Comparison of ENCODE assay signal across 10 cellular contexts in the genomic region with DNA sequence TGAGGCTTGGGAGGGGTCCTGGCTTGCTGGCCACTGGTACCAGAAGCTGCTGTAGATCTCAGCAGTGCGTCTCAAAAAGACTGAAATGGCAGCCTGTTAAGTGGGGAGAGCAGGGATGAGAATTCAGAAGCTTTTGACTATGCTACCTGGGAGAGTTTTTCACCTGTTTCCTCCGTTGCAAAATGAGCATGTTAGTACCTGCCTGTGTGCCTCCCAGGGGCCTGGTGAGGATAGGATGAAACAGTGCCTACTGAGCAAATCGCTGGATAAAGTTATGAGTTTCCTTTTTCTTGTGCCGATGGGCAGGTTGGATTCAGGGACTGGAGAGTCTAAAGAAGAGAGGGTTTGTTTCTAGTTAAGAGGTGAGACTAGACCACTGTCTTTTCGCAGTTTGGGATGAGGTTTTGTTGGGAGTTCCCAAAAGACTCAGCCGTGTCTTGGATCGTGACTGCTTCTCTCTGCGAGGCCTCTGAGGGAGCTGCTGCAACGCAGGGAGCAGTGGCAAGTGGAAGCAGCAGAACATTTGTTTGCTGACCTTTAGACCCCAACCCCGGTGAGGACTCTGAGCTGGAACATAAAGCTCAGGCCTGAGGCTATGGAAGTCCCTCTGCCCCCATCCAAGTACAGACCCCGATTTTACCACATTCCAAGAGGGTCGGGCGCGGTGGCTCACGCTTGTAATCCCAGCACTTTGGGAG. TPM values are rescaled to one million over a fixed set of nuclear protein-coding genes. Genes with fewer than 3 reads are reported as not detected.
DNase-seq lines count a peak whose midpoint lies in the region; ATAC-seq and TF ChIP-seq lines count a peak whose summit lies in the region.
"Had no signal": no experiment of that assay in that cellular context is flagged by ENCODE, and none has a peak within 500 bp of the region (broad histone marks: within the 10 kb centered on the region; RNA-seq: fewer than 3 reads in every experiment).

No MANE protein-coding gene starts in this region.

- TF ChIP-seq CTCF in cardiac muscle cell (IDR thresholded peaks at IDR 0.05; ENCODE audit: low read depth, low read length) (no peak), lower lobe of right lung (IDR thresholded peaks at IDR 0.05) (no peak), upper lobe of right lung (IDR thresholded peaks at IDR 0.05) (no peak)

- H3K9me3 ChIP-seq in cardiac muscle cell (ENCODE audit: low read depth) (no peaks in the 10 kb centered on the region), lower lobe of right lung (no peaks in the 10 kb centered on the region), upper lobe of right lung (no peaks in the 10 kb centered on the region)

- H3K27ac ChIP-seq in cardiac muscle cell (no peak overlapping the region), lower lobe of right lung (peak overlapping the region; percentile 56), upper lobe of right lung (no peak overlapping the region)

- ATAC-seq in left ventricle myocardium superior (no peak), lower lobe of right lung (no peak), upper lobe of right lung (no peak), GM18907 (IDR thresholded peaks at IDR 0.05; ENCODE audit: unreplicated experiment) (no peak)

- H3K4me3 ChIP-seq in cardiac muscle cell (peak overlapping the region; percentile 69), lower lobe of right lung (peak overlapping the region; percentile 55), upper lobe of right lung (peak overlapping the region; percentile 50)

- H3K4me1 ChIP-seq in cardiac muscle cell (ENCODE audit: low read depth) (peaks cover 3% of the 10 kb centered on the region), lower lobe of right lung (peaks cover 12% of the 10 kb centered on the region), upper lobe of right lung (peaks cover 6% of the 10 kb centered on the region)

- H3K36me3 ChIP-seq in cardiac muscle cell (no peaks in the 10 kb centered on the region), lower lobe of right lung (no peaks in the 10 kb centered on the region), upper lobe of right lung (no peaks in the 10 kb centered on the region)

- no peaks in the 10 kb centered on the region for H3K36me3 Mint-ChIP-seq in activated naive CD8-positive, alpha-beta T cell treated with anti-CD3 and anti-CD28 coated beads for 36 hours

- no peak overlapping the region for H3K27ac Mint-ChIP-seq in activated naive CD8-positive, alpha-beta T cell treated with anti-CD3 and anti-CD28 coated beads for 36 hours

- intact Hi-C loops in left ventricle myocardium superior (cut with micrococcal nuclease) = no loop called here
- intact Hi-C loops in lower lobe of right lung (cut with DNase I) = no loop called here
- intact Hi-C loops in upper lobe of right lung (cut with DNase I) = no loop called here
- intact Hi-C loops in posterior cingulate gyrus (cut with DNase I) = no loop called here

- H3K4me3 Mint-ChIP-seq in activated naive CD8-positive, alpha-beta T cell treated with anti-CD3 and anti-CD28 coated beads for 36 hours = peak overlapping the region; percentile 61

- peaks cover 4% of the 10 kb centered on the region for H3K9me3 Mint-ChIP-seq in activated naive CD8-positive, alpha-beta T cell treated with anti-CD3 and anti-CD28 coated beads for 36 hours

- DNase-seq in cardiac muscle cell (ENCODE audit: low read depth in 1 of 2, low spot score in 1 of 2) = no peak
- no peak for DNase-seq in left ventricle myocardium superior
- no peak for DNase-seq in activated naive CD8-positive, alpha-beta T cell treated with anti-CD3 and anti-CD28 coated beads for 36 hours
- DNase-seq in lower lobe of right lung = no peak
- DNase-seq in upper lobe of right lung = no peak
- no peak for DNase-seq in posterior cingulate gyrus
- no peak for DNase-seq in nucleus accumbens (lab: John Stamatoyannopoulos, UW)
- DNase-seq: DND-41, NCI-H1694 had no signal

- H3K27me3 Mint-ChIP-seq in activated naive CD8-positive, alpha-beta T cell treated with anti-CD3 and anti-CD28 coated beads for 36 hours = peaks cover 15% of the 10 kb centered on the region

- H3K4me1 Mint-ChIP-seq in activated naive CD8-positive, alpha-beta T cell treated with anti-CD3 and anti-CD28 coated beads for 36 hours = peaks cover 9% of the 10 kb centered on the region

- H3K27me3 ChIP-seq in cardiac muscle cell (peaks cover 38% of the 10 kb centered on the region), lower lobe of right lung (ENCODE audit: low read depth) (no peaks in the 10 kb centered on the region), upper lobe of right lung (no peaks in the 10 kb centered on the region)

RNA-seq across cellular contexts. Expression of gene RALGPS1, which starts 1.4 kb away (rescaled TPM):
- 16.1 and 18.1 TPM in 2 replicates for total RNA-seq in cardiac muscle cell
- 14.1 and 15.7 TPM in 2 replicates for polyA plus RNA-seq in cardiac muscle cell
- 21.1 TPM for total RNA-seq in left ventricle myocardium superior
- 1 to 10 TPM in 1 of 2 experiments, under 1 TPM in 1; 0.56 to 1.1 TPM for total RNA-seq in activated naive CD8-positive, alpha-beta T cell treated with anti-CD3 and anti-CD28 coated beads for 36 hours
- total RNA-seq in lower lobe of right lung = 17.6 TPM
- 15.9 TPM for total RNA-seq in upper lobe of right lung

RNA-seq across cellular contexts. Expression of gene ZBTB34, which starts 55.6 kb away (rescaled TPM):
- total RNA-seq in cardiac muscle cell (10.9 and 13.0 TPM in 2 replicates), left ventricle myocardium superior (5.3 TPM), lower lobe of right lung (15.4 TPM), upper lobe of right lung (15.1 TPM)
- polyA plus RNA-seq in cardiac muscle cell = 4.9 and 8.8 TPM in 2 replicates
- 1 to 10 TPM; 4.4 to 4.7 TPM for total RNA-seq in activated naive CD8-positive, alpha-beta T cell treated with anti-CD3 and anti-CD28 coated beads for 36 hours
